18 cellular contexts compared by ENCODE assay signal in the genomic region with DNA sequence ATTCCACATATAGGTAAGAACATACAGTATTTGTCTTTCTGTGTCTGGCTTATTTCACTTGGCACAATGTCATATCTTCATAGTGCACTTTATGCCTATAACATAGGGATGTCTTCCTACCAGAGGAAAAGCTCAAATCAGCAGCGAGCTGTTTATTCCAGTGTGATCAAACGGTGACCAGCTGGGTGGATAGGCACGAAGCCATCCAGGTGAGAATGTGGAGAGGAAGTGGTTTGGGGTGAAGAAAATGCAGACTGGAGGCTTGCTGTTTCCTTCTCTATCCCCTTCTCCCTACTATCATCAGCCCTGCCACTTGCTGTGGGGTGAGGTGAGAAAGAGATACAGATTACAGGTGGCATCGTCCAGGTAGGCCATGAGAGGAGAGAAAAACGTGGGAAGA.
"Had no signal": no experiment of that assay in that cellular context is flagged by ENCODE, and none has a peak within 500 bp of the region (broad histone marks: within the 10 kb centered on the region; RNA-seq: fewer than 3 reads in every experiment).

No MANE protein-coding gene starts in this region.

- H3K4me2 ChIP-seq: smooth muscle cell had no signal

- H3K27ac ChIP-seq: breast epithelium, gastroesophageal sphincter, left lung, tibial nerve, uterus had no signal

- H3K4me1 Mint-ChIP-seq: nephron progenitor cell had no signal

- H3K27me3 ChIP-seq: breast epithelium, gastroesophageal sphincter, heart left ventricle, left lung, tibial nerve, uterus had no signal

- H3K4me3 Mint-ChIP-seq: activated naive CD4-positive, alpha-beta T cell treated with anti-CD3 and anti-CD28 coated beads for 36 hours; nephron progenitor cell had no signal

- ATAC-seq: esophagus mucosa, gastroesophageal sphincter, left lung, sciatic nerve had no signal

- H3K4me3 ChIP-seq: breast epithelium, gastroesophageal sphincter, heart left ventricle, left lung, smooth muscle cell, tibial nerve, uterus had no signal

- DNase-seq: activated CD4-positive, alpha-beta T cell treated with anti-CD3 and anti-CD28 coated beads, Interleukin-2, amount 50 U/mL, for 1 hour; activated naive CD4-positive, alpha-beta T cell treated with anti-CD3 and anti-CD28 coated beads for 36 hours; effector CD4-positive, alpha-beta T cell; heart left ventricle; left lung; midbrain; nephron progenitor cell; nucleus accumbens; stimulated activated CD4-positive, alpha-beta T cell treated with anti-CD3 and anti-CD28 coated beads, Interleukin-4, amount 100 ng/mL, for 1 hour; T-helper 1 cell; T1000; uterus had no signal

- H3K9me3 ChIP-seq: left lung, uterus had no signal

- H3K36me3 ChIP-seq: breast epithelium, gastroesophageal sphincter, heart left ventricle, left lung, tibial nerve, uterus had no signal

- H3K4me1 ChIP-seq: breast epithelium, left lung, uterus had no signal

- H3K27ac Mint-ChIP-seq: activated naive CD4-positive, alpha-beta T cell treated with anti-CD3 and anti-CD28 coated beads for 36 hours; nephron progenitor cell had no signal
